In genomic region chr15:90994059-90994416, GRCh38 we compare ENCODE assay signal across 8 cellular contexts. TPM values are rescaled to one million over a fixed set of nuclear protein-coding genes. Genes with fewer than 3 reads are reported as not detected.
DNase-seq lines count a peak whose midpoint lies in the region; ATAC-seq and TF ChIP-seq lines count a peak whose summit lies in the region.

No MANE protein-coding gene starts in this region.

- intact Hi-C loops in Calu3 (cut with micrococcal nuclease; ENCODE audit: unreplicated experiment), result no loop called here

- DNase-seq in Calu3 (no peak), HK-2 (ENCODE audit: unreplicated experiment) (peak; percentile 17), immature natural killer cell (no peak), mucosa of gallbladder (ENCODE audit: low spot score) (no peak), SIG-M5 (lab: John Stamatoyannopoulos, UW) (no peak)
- DNase-seq in activated naive CD8-positive, alpha-beta T cell treated with anti-CD3 and anti-CD28 coated beads, Interleukin-2, amount 50 U/mL, for 24 hours, result peak; percentile 15

- H3K4me1 Mint-ChIP-seq in Calu3 (ENCODE audit: low read depth, unreplicated experiment), result peaks cover 16% of the 10 kb centered on the region
- H3K4me1 Mint-ChIP-seq in activated naive CD8-positive, alpha-beta T cell treated with anti-CD3 and anti-CD28 coated beads, Interleukin-2, amount 50 U/mL, for 24 hours, result peaks cover 31% of the 10 kb centered on the region
- peaks cover 19 to 24% of the 10 kb centered on the region in 2 donors for H3K4me1 Mint-ChIP-seq in immature natural killer cell
- H3K4me1 Mint-ChIP-seq in stimulated activated naive CD8-positive, alpha-beta T cell treated with anti-CD3 and anti-CD28 coated beads, Interleukin-15, Interleukin-2, amounts not matched to agents 100 ng/mL and 50 ng/mL, for 24 hours (ENCODE audit: low read depth), result peaks cover 36% of the 10 kb centered on the region

- H3K27me3 Mint-ChIP-seq in Calu3 (ENCODE audit: unreplicated experiment), result no peaks in the 10 kb centered on the region
- no peaks in the 10 kb centered on the region for H3K27me3 Mint-ChIP-seq in activated naive CD8-positive, alpha-beta T cell treated with anti-CD3 and anti-CD28 coated beads, Interleukin-2, amount 50 U/mL, for 24 hours
- H3K27me3 Mint-ChIP-seq in immature natural killer cell (ENCODE audit: low read depth in 3 of 3), result peaks cover 0 to 8% (median 0%) of the 10 kb centered on the region in 3 donors
- H3K27me3 Mint-ChIP-seq in stimulated activated naive CD8-positive, alpha-beta T cell treated with anti-CD3 and anti-CD28 coated beads, Interleukin-15, Interleukin-2, amounts not matched to agents 100 ng/mL and 50 ng/mL, for 24 hours, result no peaks in the 10 kb centered on the region

- H3K4me3 Mint-ChIP-seq in Calu3 (ENCODE audit: low read depth, unreplicated experiment), result peak overlapping the region; percentile 92
- peak overlapping the region; percentile 99 for H3K4me3 Mint-ChIP-seq in activated naive CD8-positive, alpha-beta T cell treated with anti-CD3 and anti-CD28 coated beads, Interleukin-2, amount 50 U/mL, for 24 hours
- H3K4me3 Mint-ChIP-seq in immature natural killer cell, result peak overlapping the region; percentile 98 to 99 (median 99)
- peak overlapping the region; percentile 100 for H3K4me3 Mint-ChIP-seq in stimulated activated naive CD8-positive, alpha-beta T cell treated with anti-CD3 and anti-CD28 coated beads, Interleukin-15, Interleukin-2, amounts not matched to agents 100 ng/mL and 50 ng/mL, for 24 hours

- BruUV-seq in Calu3 (replicated peaks; lab: Mats Ljungman, UMichigan), result no TSS peak

- H3K9me3 Mint-ChIP-seq in Calu3 (ENCODE audit: low read depth, unreplicated experiment) (no peaks in the 10 kb centered on the region), immature natural killer cell (peaks cover 0 to 2% (median 0%) of the 10 kb centered on the region in 6 donors)
- H3K9me3 Mint-ChIP-seq in activated naive CD8-positive, alpha-beta T cell treated with anti-CD3 and anti-CD28 coated beads, Interleukin-2, amount 50 U/mL, for 24 hours, result no peaks in the 10 kb centered on the region
- no peaks in the 10 kb centered on the region for H3K9me3 Mint-ChIP-seq in stimulated activated naive CD8-positive, alpha-beta T cell treated with anti-CD3 and anti-CD28 coated beads, Interleukin-15, Interleukin-2, amounts not matched to agents 100 ng/mL and 50 ng/mL, for 24 hours

- H3K27ac Mint-ChIP-seq in Calu3 (ENCODE audit: unreplicated experiment) (peak overlapping the region; percentile 99), immature natural killer cell (peak overlapping the region; percentile 94 to 98 (median 97))
- H3K27ac Mint-ChIP-seq in activated naive CD8-positive, alpha-beta T cell treated with anti-CD3 and anti-CD28 coated beads, Interleukin-2, amount 50 U/mL, for 24 hours, result peak overlapping the region; percentile 99
- H3K27ac Mint-ChIP-seq in stimulated activated naive CD8-positive, alpha-beta T cell treated with anti-CD3 and anti-CD28 coated beads, Interleukin-15, Interleukin-2, amounts not matched to agents 100 ng/mL and 50 ng/mL, for 24 hours, result peak overlapping the region; percentile 99

- CTCF ChIA-PET in Calu3 (lab: Charles Lee), result interaction anchor here (0.5 to 1.1 kb wide), 7 partner anchors 16 to 525 kb away, joined by 3 to 6 read pairs (median 4); partner anchors contain the start of genes HDDC3 and VPS33B

- TF ChIP-seq CTCF in Calu3 (IDR thresholded peaks at IDR 0.05; ENCODE audit: unreplicated experiment), result no peak

- ATAC-seq in GM21360 (IDR thresholded peaks at IDR 0.05; ENCODE audit: unreplicated experiment), result peak; percentile 13
- peak; percentile 4 for ATAC-seq in activated naive CD8-positive, alpha-beta T cell treated with anti-CD3 and anti-CD28 coated beads, Interleukin-2, amount 50 U/mL, for 24 hours

- H3K36me3 Mint-ChIP-seq in Calu3 (ENCODE audit: insufficient read depth, unreplicated experiment) (peaks cover 53% of the 10 kb centered on the region), immature natural killer cell (peaks cover 0 to 6% (median 5%) of the 10 kb centered on the region in 3 donors)
- peaks cover 20% of the 10 kb centered on the region for H3K36me3 Mint-ChIP-seq in activated naive CD8-positive, alpha-beta T cell treated with anti-CD3 and anti-CD28 coated beads, Interleukin-2, amount 50 U/mL, for 24 hours (ENCODE audit: low read depth)
- H3K36me3 Mint-ChIP-seq in stimulated activated naive CD8-positive, alpha-beta T cell treated with anti-CD3 and anti-CD28 coated beads, Interleukin-15, Interleukin-2, amounts not matched to agents 100 ng/mL and 50 ng/mL, for 24 hours (ENCODE audit: low read depth), result peaks cover 25% of the 10 kb centered on the region

RNA-seq across cellular contexts. Expression of gene PRC1, which starts 0.3 kb away (rescaled TPM):
- total RNA-seq in Calu3 (2022), result 208 and 260 TPM in 2 replicates
- 1 to 10 TPM; 1.1 to 4.1 (median 1.5) TPM for polyA plus RNA-seq in immature natural killer cell
- 6.6 TPM for total RNA-seq in mucosa of gallbladder

RNA-seq across cellular contexts. Expression of gene VPS33B, which starts 28.4 kb away (rescaled TPM):
- 18.4 and 21.9 TPM in 2 replicates for total RNA-seq in Calu3 (2022)
- 10 to 100 TPM in 1 of 3 donors, 1 to 10 TPM in 2; 4.2 to 10.5 (median 4.7) TPM for polyA plus RNA-seq in immature natural killer cell
- total RNA-seq in mucosa of gallbladder, result 14.9 TPM

RNA-seq across cellular contexts. Expression of gene RCCD1, which starts 39.4 kb away (rescaled TPM):
- 39.3 and 42.6 TPM in 2 replicates for total RNA-seq in Calu3 (2022)
- polyA plus RNA-seq in immature natural killer cell, result 1 to 10 TPM in 2 of 3 donors, not detected in 1; 1.6 to 3.0 TPM
- 21.8 TPM for total RNA-seq in mucosa of gallbladder

RNA-seq across cellular contexts. Expression of gene UNC45A, which starts 59.0 kb away (rescaled TPM):
- total RNA-seq in Calu3 (2022), result 66.5 and 66.7 TPM in 2 replicates
- 10 to 100 TPM; 54.9 to 74.4 (median 59.3) TPM for polyA plus RNA-seq in immature natural killer cell
- total RNA-seq in mucosa of gallbladder, result 117 TPM

Comparison
In these comparisons a context has a peak if more than half of its experiments do, and no peak if none do; other contexts are left out.
1. DNase-seq: peak in HK-2 (single experiment) and activated naive CD8-positive, alpha-beta T cell treated with anti-CD3 and anti-CD28 coated beads, Interleukin-2, amount 50 U/mL, for 24 hours (single experiment); none in Calu3 (single experiment), immature natural killer cell (0 of 3), mucosa of gallbladder (single experiment) and SIG-M5 (single experiment).
2. RNA of gene PRC1, which starts 0.3 kb away (total RNA-seq): 208 to 260 TPM in Calu3; 6.6 TPM in mucosa of gallbladder (single experiment); every median in the first group is over 10 times any median in the second.
3. Peak in every context shown above with its lines, with median percentiles within 50 percentile points of each other: H3K27ac Mint-ChIP-seq and H3K4me3 Mint-ChIP-seq.